26 cellular contexts compared by ENCODE assay signal in the genomic region with DNA sequence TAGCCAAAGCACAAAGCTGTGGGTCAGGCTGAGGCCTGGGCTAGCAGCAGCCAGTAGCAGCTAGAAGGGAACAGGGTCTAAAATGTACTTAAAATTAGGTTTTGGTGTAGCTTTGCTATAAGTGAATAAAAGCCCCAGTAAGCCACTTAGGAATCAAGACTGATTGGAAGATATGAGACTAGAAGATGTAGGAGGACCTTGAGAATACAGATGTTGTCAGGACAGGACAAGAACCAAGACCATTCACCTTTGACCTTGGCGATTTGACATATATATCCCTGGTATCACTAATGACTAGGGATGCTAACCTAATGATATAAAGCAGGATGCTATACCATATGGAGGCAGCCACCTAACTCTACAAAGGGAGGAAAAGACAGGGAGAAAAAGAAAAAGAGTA.
"Had no signal": no experiment of that assay in that cellular context is flagged by ENCODE, and none has a peak within 500 bp of the region (broad histone marks: within the 10 kb centered on the region; RNA-seq: fewer than 3 reads in every experiment).

No MANE protein-coding gene starts in this region.

- DNase-seq: activated effector memory CD4-positive, alpha-beta T cell treated with anti-CD3 and anti-CD28 coated beads, Interleukin-2, amount 50 U/mL, for 16 hours; activated effector memory CD4-positive, alpha-beta T cell treated with Interleukin-2 at 50 U/mL for 16 hours; activated gamma-delta T cell; activated gamma-delta T cell treated with Interleukin-2 at 50 U/mL for 16 hours; activated naive CD4-positive, alpha-beta T cell; activated naive CD4-positive, alpha-beta T cell treated with anti-CD3 and anti-CD28 coated beads for 36 hours; activated naive CD4-positive, alpha-beta T cell treated with anti-CD3 and anti-CD28 coated beads, Interleukin-2, amount 10 ng/mL, durations not matched to agents 7 days and 5 days; activated naive CD4-positive, alpha-beta T cell treated with anti-CD3 and anti-CD28 coated beads, Interleukin-2, amount 50 U/mL, for 16 hours; activated naive CD4-positive, alpha-beta T cell treated with Interleukin-2 at 50 U/mL for 16 hours; activated naive CD8-positive, alpha-beta T cell treated with anti-CD3 and anti-CD28 coated beads for 36 hours; activated naive CD8-positive, alpha-beta T cell treated with anti-CD3 and anti-CD28 coated beads, Interleukin-2, amount 10 ng/mL, durations not matched to agents 7 days and 5 days; activated naive CD8-positive, alpha-beta T cell treated with anti-CD3 and anti-CD28 coated beads, Interleukin-2, amount 50 U/mL, for 24 hours; activated T-cell treated with anti-CD3 and anti-CD28 coated beads, Interleukin-2, amount 50 U/mL, for 24 hours; activated T-cell treated with anti-CD3 and anti-CD28 coated beads, Interleukin-2, amount 50 U/mL, for 4 hours; activated T-cell treated with anti-CD3 and anti-CD28 coated beads, Interleukin-2, amount 50 U/mL, for 48 hours; activated T-cell treated with anti-CD3 and anti-CD28 coated beads, Interleukin-2, amount 50 U/mL, for 72 hours; adrenal gland; amniotic stem cell; amygdala; anterior cingulate cortex; aorta; body of pancreas; brain microvascular endothelial cell; caudate nucleus; central memory CD4-positive, alpha-beta T cell; cerebellar nuclear complex had no signal
